Comparison of ENCODE assay signal across 11 cellular contexts in the genomic region with DNA sequence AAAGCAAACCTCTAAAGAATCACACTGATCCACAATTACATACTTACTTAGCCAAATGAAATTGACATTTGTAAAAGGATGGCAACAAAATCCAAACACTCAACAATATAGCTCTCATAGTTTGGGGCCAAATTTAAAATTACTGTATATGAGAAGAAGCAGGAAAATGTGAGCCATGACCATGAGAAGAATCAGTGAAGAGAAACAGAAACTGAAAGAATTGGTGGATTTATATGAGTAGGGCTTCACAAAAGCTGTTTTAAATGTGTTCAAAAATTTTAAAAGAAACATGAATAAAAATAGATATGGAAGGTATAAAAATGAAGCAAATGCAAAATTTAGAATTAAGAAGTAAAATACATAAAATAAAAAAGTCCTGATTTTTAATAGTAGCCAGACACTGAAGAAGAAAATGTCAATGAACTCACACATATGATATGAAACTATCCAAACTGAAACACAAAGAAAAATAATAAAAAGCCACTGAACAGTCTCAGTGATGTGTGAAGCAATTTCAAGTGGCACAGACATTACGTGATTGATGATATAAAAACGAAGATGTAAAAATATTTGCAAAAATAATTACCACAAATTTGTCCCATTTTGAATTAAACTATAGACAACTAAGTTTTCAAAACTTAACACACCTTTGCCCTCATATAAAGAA.
"Had no signal": no experiment of that assay in that cellular context is flagged by ENCODE, and none has a peak within 500 bp of the region (broad histone marks: within the 10 kb centered on the region; RNA-seq: fewer than 3 reads in every experiment).

No MANE protein-coding gene starts in this region.

- DNase-seq: activated CD4-positive, CD25-positive, alpha-beta regulatory T cell; activated naive CD4-positive, alpha-beta T cell treated with anti-CD3 and anti-CD28 coated beads, Interleukin-2, amount 50 U/mL, for 16 hours; erythroblast; heart right ventricle; mesendoderm; occipital lobe; stimulated activated naive CD8-positive, alpha-beta T cell treated with anti-CD3 and anti-CD28 coated beads, Interleukin-15, Interleukin-2, amounts not matched to agents 100 U/mL and 50 U/mL, for 24 hours; transverse colon had no signal

- ATAC-seq: activated T-helper 17 cell treated with anti-CD3 and anti-CD28 coated beads, Interleukin-2, amount 50 U/mL, for 72 hours; gastroesophageal sphincter; heart right ventricle; natural killer cell treated with Interleukin-12 subunit alpha and Interleukin-12 subunit beta and Interleukin-15 and Interleukin-18, amount 100 ng/mL, for 72 hours; stimulated activated naive CD8-positive, alpha-beta T cell treated with anti-CD3 and anti-CD28 coated beads, Interleukin-15, Interleukin-2, amounts not matched to agents 100 U/mL and 50 U/mL, for 24 hours had no signal
